11 cellular contexts compared by ENCODE assay signal in genomic region chr2:26876260-26876659, GRCh38. TPM values are rescaled to one million over a fixed set of nuclear protein-coding genes. Genes with fewer than 3 reads are reported as not detected.
"Had no signal": no experiment of that assay in that cellular context is flagged by ENCODE, and none has a peak within 500 bp of the region (broad histone marks: within the 10 kb centered on the region; RNA-seq: fewer than 3 reads in every experiment).

No MANE protein-coding gene starts in this region.

- H3K4me1 Mint-ChIP-seq: GM23338, H9 had no signal

- H3K9ac ChIP-seq: GM23248 had no signal

- H2AFZ ChIP-seq: GM23248, GM23338 had no signal

- H3K9me3 ChIP-seq: HAP-1 had no signal

- H3K27ac Mint-ChIP-seq: GM23338, HFFc6 had no signal

- H3K4me3 ChIP-seq: GM23248, GM23338, HAP-1 had no signal

- H3K27ac ChIP-seq: GM23248 had no signal

- H3K4me3 Mint-ChIP-seq: GM23338, H9, HFFc6 had no signal

- DNase-seq: GM23248, GOT3, H7, H9, HCEC 1CT, HFFc6 had no signal

- H3K9me3 Mint-ChIP-seq: GM23338, H9, HFFc6 had no signal

- ATAC-seq: GM23338, HCT116 had no signal

- H3K4me2 ChIP-seq: GM23338 had no signal

- FAIRE-seq: H1, H54 had no signal

RNA-seq across cellular contexts. Expression of gene DPYSL5, which starts 28.3 kb away (rescaled TPM):
- total RNA-seq: GM23248, HFFc6 had no signal
- polyA plus RNA-seq: GM23248 had no signal
